ENCODE assay signal across 28 cellular contexts in genomic region chr20:50015636-50015992, GRCh38. TPM values are rescaled to one million over a fixed set of nuclear protein-coding genes. Genes with fewer than 3 reads are reported as not detected.
DNase-seq lines count a peak whose midpoint lies in the region; ATAC-seq and TF ChIP-seq lines count a peak whose summit lies in the region.
"Had no signal": no experiment of that assay in that cellular context is flagged by ENCODE, and none has a peak within 500 bp of the region (broad histone marks: within the 10 kb centered on the region; RNA-seq: fewer than 3 reads in every experiment).

No MANE protein-coding gene starts in this region.

- H3K9ac ChIP-seq in mesendoderm (ENCODE audit: low read length), result peak overlapping the region; percentile 54
- no peak overlapping the region for H3K9ac ChIP-seq in smooth muscle cell (ENCODE audit: low read depth)

- H3K4me2 ChIP-seq in mesendoderm (ENCODE audit: low read length) (no peak overlapping the region), smooth muscle cell (peak overlapping the region; percentile 68)

- peak overlapping the region; percentile 20 for H2BK120ac ChIP-seq in mesendoderm (ENCODE audit: low read depth, low read length)

- ATAC-seq in WTC11, result peak; percentile 6; the same call in 1 of the 2 replicates
- no peak for ATAC-seq in activated CD8-positive, alpha-beta T cell treated with anti-CD3 and anti-CD28 coated beads for 36 hours
- ATAC-seq in activated naive CD4-positive, alpha-beta T cell treated with anti-CD3 and anti-CD28 coated beads, Interleukin-2, amount 50 U/mL, for 72 hours, result no peak
- ATAC-seq: activated CD4-positive, CD25-positive, alpha-beta regulatory T cell treated with anti-CD3 and anti-CD28 coated beads, Interleukin-2, amount 50 U/mL, for 24 hours; CD8-positive, alpha-beta T cell; HCT116; natural killer cell had no signal

- peak overlapping the region; percentile 77 for H3K56ac ChIP-seq in mesendoderm (ENCODE audit: low read length)

- H3F3A ChIP-seq in smooth muscle cell (ENCODE audit: low read depth), result peaks cover 3% of the 10 kb centered on the region

- peak overlapping the region; percentile 49 for H4K5ac ChIP-seq in mesendoderm (ENCODE audit: low read length)

- H3K9me3 Mint-ChIP-seq in WTC11, result peaks cover 4% of the 10 kb centered on the region; the same call in 1 of the 2 replicates
- no peaks in the 10 kb centered on the region for H3K9me3 Mint-ChIP-seq in activated CD8-positive, alpha-beta T cell treated with anti-CD3 and anti-CD28 coated beads for 36 hours
- no peaks in the 10 kb centered on the region for H3K9me3 Mint-ChIP-seq in activated naive CD4-positive, alpha-beta T cell treated with anti-CD3 and anti-CD28 coated beads, Interleukin-2, amount 50 U/mL, for 72 hours
- H3K9me3 Mint-ChIP-seq: activated CD4-positive, alpha-beta memory T cell treated with anti-CD3 and anti-CD28 coated beads, Interleukin-2, amount 10 ng/mL, durations not matched to agents 7 days and 5 days; activated T-helper 2 cell treated with anti-CD3 and anti-CD28 coated beads, Interferon-gamma antibody, Interleukin-2, Interleukin-4, amounts not matched to agents 10 μg/mL and 5 μg/mL and 100 μg/mL, durations not matched to agents 14 hours and 24 hours and 36 hours; CD8-positive, alpha-beta T cell; natural killer cell had no signal

- H3K79me1 ChIP-seq in mesendoderm (ENCODE audit: low read length), result no peaks in the 10 kb centered on the region

- H3K79me2 ChIP-seq in mesendoderm (ENCODE audit: control insufficient read depth, insufficient read depth, low read length) (no peaks in the 10 kb centered on the region), smooth muscle cell (ENCODE audit: low read depth) (no peaks in the 10 kb centered on the region)

- CTCF ChIA-PET in WTC11 (lab: Charles Lee), result interaction anchor here (0.6 to 4.9 kb wide), 4 partner anchors 36 to 71 kb away, joined by 3 to 31 read pairs (median 7); no protein-coding TSS in a partner anchor
- CTCF ChIA-PET in activated CD8-positive, alpha-beta T cell treated with anti-CD3 and anti-CD28 coated beads for 36 hours (lab: Charles Lee), result interaction anchor here (2.6 kb wide), 1 partner anchor 37 kb away, joined by 9 read pairs; no protein-coding TSS in a partner anchor

- H3K27me3 ChIP-seq in mesendoderm (ENCODE audit: insufficient read depth, low read length, poor library complexity), result no peaks in the 10 kb centered on the region
- H3K27me3 ChIP-seq in smooth muscle cell (ENCODE audit: low read depth), result no peaks in the 10 kb centered on the region
- H3K27me3 ChIP-seq: MG63, pancreas, right atrium auricular region had no signal

- H3K36me3 ChIP-seq in mesendoderm (ENCODE audit: control insufficient read depth, insufficient read depth, low read length), result no peaks in the 10 kb centered on the region
- H3K36me3 ChIP-seq in smooth muscle cell (ENCODE audit: low read depth), result no peaks in the 10 kb centered on the region
- H3K36me3 ChIP-seq: left ventricle myocardium inferior, MG63, pancreas, right atrium auricular region, thoracic aorta had no signal

- no CpG with 5 or more reads among the region's 8 CpGs for WGBS in mesendoderm (ENCODE audit: extremely low coverage, insufficient coverage, low lambda C conversion rate)
- WGBS in smooth muscle cell (ENCODE audit: low lambda C conversion rate), result 61% methylated on average over 8 of the region's 8 CpGs

- H4K20me1 ChIP-seq in smooth muscle cell (ENCODE audit: low read depth), result no peaks in the 10 kb centered on the region

- POLR2A ChIA-PET in WTC11 (lab: Charles Lee), result no interaction called here
- POLR2A ChIA-PET in activated CD8-positive, alpha-beta T cell treated with anti-CD3 and anti-CD28 coated beads for 36 hours (lab: Charles Lee), result no interaction called here

- no peak for TF ChIP-seq CTCF in WTC11 (IDR thresholded peaks at IDR 0.05)
- TF ChIP-seq CTCF in smooth muscle cell (IDR thresholded peaks at IDR 0.05; ENCODE audit: borderline replicate concordance, insufficient read depth, poor library complexity, severe bottlenecking), result no peak
- no peak for TF ChIP-seq CTCF in activated CD8-positive, alpha-beta T cell treated with anti-CD3 and anti-CD28 coated beads for 36 hours (IDR thresholded peaks at IDR 0.05)

- H3K36me3 Mint-ChIP-seq in WTC11, result no peaks in the 10 kb centered on the region
- no peaks in the 10 kb centered on the region for H3K36me3 Mint-ChIP-seq in activated CD8-positive, alpha-beta T cell treated with anti-CD3 and anti-CD28 coated beads for 36 hours (ENCODE audit: low read depth)
- no peaks in the 10 kb centered on the region for H3K36me3 Mint-ChIP-seq in activated naive CD4-positive, alpha-beta T cell treated with anti-CD3 and anti-CD28 coated beads, Interleukin-2, amount 50 U/mL, for 72 hours
- H3K36me3 Mint-ChIP-seq: activated naive CD8-positive, alpha-beta T cell; CD8-positive, alpha-beta T cell; natural killer cell had no signal

- H3K18ac ChIP-seq in mesendoderm (ENCODE audit: low read length), result peak overlapping the region; percentile 43

- no peak overlapping the region for H3K27ac Mint-ChIP-seq in WTC11
- no peak overlapping the region for H3K27ac Mint-ChIP-seq in activated CD8-positive, alpha-beta T cell treated with anti-CD3 and anti-CD28 coated beads for 36 hours
- H3K27ac Mint-ChIP-seq in activated naive CD4-positive, alpha-beta T cell treated with anti-CD3 and anti-CD28 coated beads, Interleukin-2, amount 50 U/mL, for 72 hours, result no peak overlapping the region
- H3K27ac Mint-ChIP-seq: activated CD4-positive, alpha-beta memory T cell treated with anti-CD3 and anti-CD28 coated beads, Interleukin-2, amount 10 ng/mL, durations not matched to agents 7 days and 5 days; activated naive CD8-positive, alpha-beta T cell; activated T-helper 2 cell treated with anti-CD3 and anti-CD28 coated beads, Interferon-gamma antibody, Interleukin-2, Interleukin-4, amounts not matched to agents 10 μg/mL and 5 μg/mL and 100 μg/mL, durations not matched to agents 14 hours and 24 hours and 36 hours; CD8-positive, alpha-beta T cell; natural killer cell had no signal

- H3K4me1 ChIP-seq in mesendoderm (ENCODE audit: control insufficient read depth, low read depth, low read length) (peaks cover 15% of the 10 kb centered on the region), smooth muscle cell (ENCODE audit: low read depth) (peaks cover 8% of the 10 kb centered on the region)

- DNase-seq in DMS 273 (lab: John Stamatoyannopoulos, UW; ENCODE audit: unreplicated experiment) (peak; percentile 44), DMS 273 treated with DMSO at 0.1 percent for 48 hours (lab: John Stamatoyannopoulos, UW) (no peak), WTC11 (ENCODE audit: low spot score) (no peak), mesendoderm (peak; percentile 74), smooth muscle cell (lab: John Stamatoyannopoulos, UW; ENCODE audit: unreplicated experiment) (no peak)
- no peak for DNase-seq in activated CD8-positive, alpha-beta T cell treated with anti-CD3 and anti-CD28 coated beads for 36 hours
- no peak for DNase-seq in effector CD4-positive, alpha-beta T cell
- DNase-seq in activated naive CD4-positive, alpha-beta T cell treated with anti-CD3 and anti-CD28 coated beads, Interleukin-2, amount 50 U/mL, for 72 hours (ENCODE audit: low spot score in 2 of 2), result no peak
- DNase-seq: activated CD4-positive, alpha-beta memory T cell treated with anti-CD3 and anti-CD28 coated beads, Interleukin-2, amount 10 ng/mL, durations not matched to agents 7 days and 5 days; CD8-positive, alpha-beta T cell; dermis blood vessel endothelial cell; DMS53; GDM1; MG63; natural killer cell; NCI-H2029 treated with DMSO at 0.1 percent for 48 hours; NCI-H526; pancreas; stimulated activated naive CD4-positive, alpha-beta T cell treated with Interleukin-2 at 50 U/mL for 16 hours; T-helper 1 cell had no signal

- H3K4me3 ChIP-seq in mesendoderm (ENCODE audit: low read length) (no peak overlapping the region), smooth muscle cell (no peak overlapping the region)
- H3K4me3 ChIP-seq: left ventricle myocardium inferior, MG63, pancreas, right atrium auricular region, thoracic aorta had no signal

- H2AK5ac ChIP-seq in mesendoderm (ENCODE audit: low read length), result peak overlapping the region; percentile 54

- H3K27ac ChIP-seq in mesendoderm (ENCODE audit: low read depth, low read length), result peak overlapping the region; percentile 39
- no peak overlapping the region for H3K27ac ChIP-seq in smooth muscle cell (ENCODE audit: low read depth)
- H3K27ac ChIP-seq: 22Rv1, left ventricle myocardium inferior, pancreas, right atrium auricular region, thoracic aorta had no signal

- no peak overlapping the region for H3K23ac ChIP-seq in mesendoderm (ENCODE audit: low read length)

- peaks cover 27% of the 10 kb centered on the region for H3K4me1 Mint-ChIP-seq in WTC11
- H3K4me1 Mint-ChIP-seq in activated CD8-positive, alpha-beta T cell treated with anti-CD3 and anti-CD28 coated beads for 36 hours (ENCODE audit: low read depth), result peaks cover 9% of the 10 kb centered on the region

- H3K27me3 Mint-ChIP-seq in WTC11 (ENCODE audit: low read depth), result peaks cover 3% of the 10 kb centered on the region
- peaks cover 4% of the 10 kb centered on the region for H3K27me3 Mint-ChIP-seq in activated CD8-positive, alpha-beta T cell treated with anti-CD3 and anti-CD28 coated beads for 36 hours
- H3K27me3 Mint-ChIP-seq: activated naive CD8-positive, alpha-beta T cell had no signal

- intact Hi-C loops in activated CD8-positive, alpha-beta T cell treated with anti-CD3 and anti-CD28 coated beads for 36 hours (cut with micrococcal nuclease), result no loop called here

- no peak overlapping the region for H3K4me3 Mint-ChIP-seq in WTC11
- no peak overlapping the region for H3K4me3 Mint-ChIP-seq in activated CD8-positive, alpha-beta T cell treated with anti-CD3 and anti-CD28 coated beads for 36 hours
- H3K4me3 Mint-ChIP-seq: activated CD4-positive, alpha-beta memory T cell treated with anti-CD3 and anti-CD28 coated beads, Interleukin-2, amount 10 ng/mL, durations not matched to agents 7 days and 5 days; activated naive CD8-positive, alpha-beta T cell; CD8-positive, alpha-beta T cell; natural killer cell had no signal

- peak overlapping the region; percentile 83 for H2AFZ ChIP-seq in smooth muscle cell (ENCODE audit: low read depth)

- peak overlapping the region; percentile 99 for H2BK5ac ChIP-seq in mesendoderm (ENCODE audit: low read length)

- H4K8ac ChIP-seq in mesendoderm (ENCODE audit: low read depth, low read length), result no peak overlapping the region

- no peak overlapping the region for H2BK15ac ChIP-seq in mesendoderm (replicated peaks; ENCODE audit: low read depth)

- H3K9me3 ChIP-seq in smooth muscle cell (replicated peaks; ENCODE audit: low read depth), result no peaks in the 10 kb centered on the region
- H3K9me3 ChIP-seq: left ventricle myocardium inferior, MG63, pancreas, right atrium auricular region, thoracic aorta had no signal

- H3K4ac ChIP-seq in mesendoderm (ENCODE audit: low read depth, low read length), result peak overlapping the region; percentile 8

RNA-seq across cellular contexts. Expression of gene SNAI1, which starts 32.8 kb away (rescaled TPM):
- 7.0 to 8.7 TPM (median 7.9 TPM) in 3 replicates for total RNA-seq in WTC11 (2021)
- polyA plus RNA-seq in mesendoderm (2013, experiment 1 of 2), result 23.6 TPM
- 20.7 TPM for polyA plus RNA-seq in mesendoderm (2013, experiment 2 of 2)
- 3.7 and 5.6 TPM in 2 replicates for total RNA-seq in smooth muscle cell
- polyA plus RNA-seq in smooth muscle cell, result 16.1 and 20.7 TPM in 2 replicates
- total RNA-seq in activated CD8-positive, alpha-beta T cell treated with anti-CD3 and anti-CD28 coated beads for 36 hours, result 1 to 10 TPM in 1 of 2 experiments, under 1 TPM in 1; 0.90 to 1.4 TPM
- under 1 TPM; 0.33 to 0.43 TPM for total RNA-seq in activated naive CD4-positive, alpha-beta T cell treated with anti-CD3 and anti-CD28 coated beads, Interleukin-2, amount 50 U/mL, for 72 hours

Comparison
In these comparisons a context has a peak if more than half of its experiments do, and no peak if none do; other contexts are left out.
1. DNase-seq: peak in DMS 273 (single experiment) and mesendoderm (single experiment); none in DMS 273 treated with DMSO at 0.1 percent for 48 hours (single experiment), WTC11 (single experiment), smooth muscle cell (single experiment), activated CD8-positive, alpha-beta T cell treated with anti-CD3 and anti-CD28 coated beads for 36 hours (single experiment), effector CD4-positive, alpha-beta T cell (single experiment) and activated naive CD4-positive, alpha-beta T cell treated with anti-CD3 and anti-CD28 coated beads, Interleukin-2, amount 50 U/mL, for 72 hours (0 of 2).